ENCODE assay signal across 1 cellular context in genomic region chr12:31019561-31020308, GRCh38.
TF ChIP-seq lines count a peak whose summit lies in the region.

No MANE protein-coding gene starts in this region.

TF ChIP-seq in HepG2, 621 proteins besides CTCF, POLR2A, EP300 and RAD21:
- no peak for TF ChIP-seq ZFP90 (CRISPR knock-in tag; IDR thresholded peaks at IDR 0.05; ENCODE audit: borderline replicate concordance)
- no peak for TF ChIP-seq KDM3A (CRISPR knock-in tag; IDR thresholded peaks at IDR 0.05; ENCODE audit: low read depth)
TF ChIP-seq in HepG2: peak in this region for 0.
